8 cellular contexts compared by ENCODE assay signal in the genomic region with DNA sequence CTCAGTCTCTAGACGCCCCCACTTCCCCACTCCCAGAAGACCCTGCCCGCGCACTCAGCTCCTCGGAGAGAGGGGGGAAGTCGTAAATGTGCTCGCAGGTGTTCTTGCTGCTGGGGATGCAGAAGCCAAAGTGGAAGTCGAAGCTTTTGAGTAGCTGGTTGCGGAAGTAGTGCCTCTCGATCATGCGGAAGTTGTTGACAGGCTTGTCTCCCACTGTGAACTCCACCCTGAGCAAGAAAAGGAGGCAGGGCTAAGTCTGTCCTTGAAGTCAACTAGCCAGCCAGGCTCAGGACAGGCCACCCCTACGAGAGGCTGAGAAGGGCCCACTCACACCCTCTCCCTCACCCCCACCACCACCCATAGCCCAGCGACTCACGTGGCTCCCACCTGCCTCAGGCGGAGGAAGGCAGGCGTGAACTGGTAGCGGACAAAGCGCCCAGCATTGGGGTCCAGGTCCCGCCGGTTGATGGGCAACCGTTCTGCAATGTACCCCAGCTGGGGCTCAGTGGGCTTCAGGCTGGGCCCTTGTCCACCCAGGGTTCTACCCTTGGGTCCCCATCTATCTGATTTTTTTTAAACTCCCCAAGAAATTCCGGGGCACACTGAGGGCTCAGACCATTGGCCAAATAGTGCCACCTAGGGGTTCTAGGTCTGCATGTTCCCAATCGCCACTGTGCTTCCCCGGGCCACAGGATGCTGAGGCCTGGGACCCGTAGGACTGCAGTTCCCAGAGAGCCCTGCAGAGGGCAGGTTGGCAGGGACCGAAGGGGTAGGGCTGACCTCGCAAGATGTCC. TPM values are rescaled to one million over a fixed set of nuclear protein-coding genes. Genes with fewer than 3 reads are reported as not detected.
DNase-seq lines count a peak whose midpoint lies in the region; ATAC-seq and TF ChIP-seq lines count a peak whose summit lies in the region.

No MANE protein-coding gene starts in this region.

- no peak overlapping the region for H3K9ac ChIP-seq in mucosa of rectum (ENCODE audit: low read depth in 1 of 2, low read length in 2 of 2)

- H3K9me3 ChIP-seq in mucosa of rectum (ENCODE audit: control insufficient read depth in 2 of 2, low read length in 2 of 2), result no peaks in the 10 kb centered on the region

- H3K27ac ChIP-seq in mucosa of rectum (ENCODE audit: low read depth in 2 of 2, low read length in 2 of 2), result peak overlapping the region; percentile 15 to 43

- peaks cover 12 to 21% of the 10 kb centered on the region in 2 donors for H3K4me1 ChIP-seq in mucosa of rectum (ENCODE audit: control insufficient read depth in 2 of 2, insufficient read depth in 2 of 2, low read length in 2 of 2)

- peak; percentile 90 for TF ChIP-seq CTCF in epithelial cell of esophagus (IDR thresholded peaks at IDR 0.05; ENCODE audit: insufficient read depth, low read depth, low read length, missing control alignments)

- H3K36me3 ChIP-seq in mucosa of rectum (ENCODE audit: control insufficient read depth in 2 of 2, insufficient read depth in 2 of 2, low read length in 2 of 2), result peaks cover 0 to 8% of the 10 kb centered on the region in 2 donors

- no peaks in the 10 kb centered on the region for H3K27me3 ChIP-seq in mucosa of rectum (ENCODE audit: control insufficient read depth in 2 of 2, insufficient read depth in 2 of 2, low read length in 2 of 2)

- no peak for ATAC-seq in HG02884 (IDR thresholded peaks at IDR 0.05; ENCODE audit: unreplicated experiment)

- DNase-seq in Daoy (ENCODE audit: low read depth) (peak; percentile 80), HCEC 1CT (peak; percentile 74), NOMO-1 treated with DMSO at 0.1 percent for 48 hours (lab: John Stamatoyannopoulos, UW; ENCODE audit: unreplicated experiment) (peak; percentile 96), epithelial cell of esophagus (ENCODE audit: low read depth) (peak; percentile 60)
- DNase-seq in activated CD8-positive, alpha-beta memory T cell treated with anti-CD3 and anti-CD28 coated beads, Interleukin-2, amount 50 U/mL, for 4 hours, result peak; percentile 57
- DNase-seq in stimulated activated naive CD4-positive, alpha-beta T cell treated with Interleukin-2 at 50 U/mL for 16 hours (lab: John Stamatoyannopoulos, UW), result peak; percentile 49

- H3K4me3 ChIP-seq in epithelial cell of esophagus (ENCODE audit: low read length) (no peak overlapping the region), mucosa of rectum (ENCODE audit: low read length in 2 of 2) (no peak overlapping the region)

RNA-seq across cellular contexts. Expression of a gene that starts 4.6 kb away (rescaled TPM):
- 17.8 and 25.4 TPM in 2 replicates for total RNA-seq in Daoy (2014; rRNA removed; shearing (Covaris generic))

RNA-seq across cellular contexts. Expression of a gene that starts 23.5 kb away (rescaled TPM):
- total RNA-seq in Daoy (2014; rRNA removed; shearing (Covaris generic)), result 44.9 and 49.1 TPM in 2 replicates

RNA-seq across cellular contexts. Expression of a gene that starts 28.9 kb away (rescaled TPM):
- total RNA-seq in Daoy (2014; rRNA removed; shearing (Covaris generic)), result 1.3 and 2.4 TPM in 2 replicates

RNA-seq across cellular contexts. Expression of a gene that starts 41.7 kb away (rescaled TPM):
- total RNA-seq in Daoy (2014; rRNA removed; shearing (Covaris generic)), result not detected in 2 replicates

RNA-seq across cellular contexts. Expression of a gene that starts 51.0 kb away (rescaled TPM):
- total RNA-seq in Daoy (2014; rRNA removed; shearing (Covaris generic)), result 134 and 173 TPM in 2 replicates
